1 cellular context compared by ENCODE assay signal in genomic region chr5:173568128-173568527, GRCh38.
TF ChIP-seq lines count a peak whose summit lies in the region.

No MANE protein-coding gene starts in this region.

TF ChIP-seq in IMR-90, 13 proteins besides CTCF, POLR2A, EP300 and RAD21 (continued from another document):
- no peak for TF ChIP-seq ELK1 (IDR thresholded peaks at IDR 0.05; ENCODE audit: borderline replicate concordance, low read depth, low read length)
